Comparison of ENCODE assay signal across 23 cellular contexts in the genomic region with DNA sequence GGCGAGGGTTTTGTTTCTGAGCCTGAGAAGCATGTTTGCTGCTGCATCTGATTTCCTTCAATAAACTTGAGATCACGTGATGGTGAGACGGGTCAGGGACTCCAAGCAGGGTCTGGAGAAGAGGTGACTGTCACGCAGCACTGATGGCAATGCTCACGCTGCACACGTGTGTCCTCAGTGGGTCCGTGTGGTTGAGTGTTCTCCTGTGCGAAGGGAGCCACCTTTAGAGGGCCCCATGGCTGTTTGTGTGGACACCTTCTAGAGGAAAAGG.
DNase-seq lines count a peak whose midpoint lies in the region; ATAC-seq and TF ChIP-seq lines count a peak whose summit lies in the region.
"Had no signal": no experiment of that assay in that cellular context is flagged by ENCODE, and none has a peak within 500 bp of the region (broad histone marks: within the 10 kb centered on the region; RNA-seq: fewer than 3 reads in every experiment).

No MANE protein-coding gene starts in this region.

- peaks cover 6% of the 10 kb centered on the region for H3K4me1 Mint-ChIP-seq in stimulated activated naive CD8-positive, alpha-beta T cell treated with anti-CD3 and anti-CD28 coated beads, Interleukin-15, amount 100 ng/mL, for 72 hours
- H3K4me1 Mint-ChIP-seq in neural progenitor cell, result peaks cover 21% of the 10 kb centered on the region
- H3K4me1 Mint-ChIP-seq: IgD-negative memory B cell had no signal

- TF ChIP-seq CTCF in neural progenitor cell (IDR thresholded peaks at IDR 0.05), result no peak
- TF ChIP-seq CTCF in testis (IDR thresholded peaks at IDR 0.05), result no peak

- H3K27ac Mint-ChIP-seq in stimulated activated naive CD8-positive, alpha-beta T cell treated with anti-CD3 and anti-CD28 coated beads, Interleukin-15, amount 100 ng/mL, for 72 hours, result peak overlapping the region in 1 of 2 donors; percentile 43
- peak overlapping the region; percentile 42 for H3K27ac Mint-ChIP-seq in neural progenitor cell
- H3K27ac Mint-ChIP-seq: CD8-positive, alpha-beta T cell; IgD-negative memory B cell had no signal

- H3K4me3 Mint-ChIP-seq in stimulated activated naive CD8-positive, alpha-beta T cell treated with anti-CD3 and anti-CD28 coated beads, Interleukin-15, amount 100 ng/mL, for 72 hours, result no peak overlapping the region
- no peak overlapping the region for H3K4me3 Mint-ChIP-seq in neural progenitor cell
- H3K4me3 Mint-ChIP-seq: CD8-positive, alpha-beta T cell; IgD-negative memory B cell had no signal

- no peak overlapping the region for H3K27ac ChIP-seq in neural progenitor cell
- no peak overlapping the region for H3K27ac ChIP-seq in testis
- H3K27ac ChIP-seq: 22Rv1 had no signal

- H2AFZ ChIP-seq in neural progenitor cell (replicated peaks), result no peak overlapping the region

- no peak overlapping the region for H3K4me2 ChIP-seq in neural progenitor cell

- H3K36me3 Mint-ChIP-seq in neural progenitor cell, result no peaks in the 10 kb centered on the region
- H3K36me3 Mint-ChIP-seq: CD8-positive, alpha-beta T cell; IgD-negative memory B cell had no signal

- intact Hi-C loops in testis (cut with DNase I; ENCODE audit: low total_unique reads), result no loop called here

- H3K27me3 Mint-ChIP-seq in stimulated activated naive CD8-positive, alpha-beta T cell treated with anti-CD3 and anti-CD28 coated beads, Interleukin-15, amount 100 ng/mL, for 72 hours, result peaks cover 18% of the 10 kb centered on the region
- peaks cover 6% of the 10 kb centered on the region for H3K27me3 Mint-ChIP-seq in neural progenitor cell (ENCODE audit: insufficient read depth, low read depth)

- no peaks in the 10 kb centered on the region for H4K20me1 ChIP-seq in neural progenitor cell (ENCODE audit: low read depth)

- H3K4me3 ChIP-seq in neural progenitor cell (no peak overlapping the region), testis (no peak overlapping the region)
- H3K4me3 ChIP-seq: MG63 had no signal

- peak; percentile 8 for ATAC-seq in stimulated activated naive CD8-positive, alpha-beta T cell treated with anti-CD3 and anti-CD28 coated beads, Interleukin-15, amount 100 ng/mL, for 72 hours
- ATAC-seq in stimulated activated naive CD8-positive, alpha-beta T cell treated with anti-CD3 and anti-CD28 coated beads, Interleukin-15, Interleukin-2, amounts not matched to agents 100 U/mL and 50 U/mL, for 24 hours, result no peak
- ATAC-seq: CD8-positive, alpha-beta T cell; PC-3 had no signal

- H3K4me1 ChIP-seq in neural progenitor cell (peaks cover 8% of the 10 kb centered on the region), testis (no peaks in the 10 kb centered on the region)

- no peaks in the 10 kb centered on the region for H3K9me3 ChIP-seq in neural progenitor cell (ENCODE audit: low read depth)
- H3K9me3 ChIP-seq in testis, result no peaks in the 10 kb centered on the region
- H3K9me3 ChIP-seq: MG63 had no signal

- WGBS in testis, 2 donors, result 89 to 94% methylated on average over 5 to 8 of the region's 8 CpGs

- H3K27me3 ChIP-seq in neural progenitor cell (no peaks in the 10 kb centered on the region), testis (no peaks in the 10 kb centered on the region)
- H3K27me3 ChIP-seq: MG63 had no signal

- no peak overlapping the region for H3K9ac ChIP-seq in neural progenitor cell

- H3F3A ChIP-seq in neural progenitor cell (ENCODE audit: low read depth), result no peaks in the 10 kb centered on the region

- TF ChIP-seq POLR2A in testis (IDR thresholded peaks at IDR 0.05), result no peak

- H3K79me2 ChIP-seq in neural progenitor cell (ENCODE audit: low read depth), result no peaks in the 10 kb centered on the region

- H3K36me3 ChIP-seq in neural progenitor cell, result no peaks in the 10 kb centered on the region
- H3K36me3 ChIP-seq in testis (ENCODE audit: low read depth, missing control alignments), result no peaks in the 10 kb centered on the region
- H3K36me3 ChIP-seq: MG63 had no signal

- DNase-seq in activated CD4-positive, CD25-positive, alpha-beta regulatory T cell treated with anti-CD3 and anti-CD28 coated beads, Interleukin-2, amount 50 U/mL, for 72 hours, result peak; percentile 15
- no peak for DNase-seq in activated CD4-positive, CD25-positive, alpha-beta regulatory T cell (lab: John Stamatoyannopoulos, UW)
- no peak for DNase-seq in stimulated activated naive CD8-positive, alpha-beta T cell treated with anti-CD3 and anti-CD28 coated beads, Interleukin-15, amount 100 ng/mL, for 72 hours
- no peak for DNase-seq in stimulated activated naive CD8-positive, alpha-beta T cell treated with anti-CD3 and anti-CD28 coated beads, Interleukin-15, Interleukin-2, amounts not matched to agents 100 U/mL and 50 U/mL, for 24 hours
- DNase-seq in neural progenitor cell (ENCODE audit: low spot score) (no peak), testis (peak; percentile 4), globus pallidus (ENCODE audit: low spot score) (no peak), DMS153 treated with DMSO at 0.1 percent for 48 hours (lab: John Stamatoyannopoulos, UW; ENCODE audit: unreplicated experiment) (no peak)
- DNase-seq: C1 segment of cervical spinal cord, DMS153, GOT3, Kasumi-1, MG63, NCI-H1048, NCI-H1417 treated with DMSO at 0.1 percent for 48 hours, NCI-H187, NCI-H446, NCI-H526, PC-3, SHP77 had no signal

- H3K9me3 Mint-ChIP-seq in stimulated activated naive CD8-positive, alpha-beta T cell treated with anti-CD3 and anti-CD28 coated beads, Interleukin-15, amount 100 ng/mL, for 72 hours, result no peaks in the 10 kb centered on the region
- H3K9me3 Mint-ChIP-seq in neural progenitor cell, result no peaks in the 10 kb centered on the region
- H3K9me3 Mint-ChIP-seq: CD8-positive, alpha-beta T cell; IgD-negative memory B cell had no signal

Comparison
In these comparisons a context has a peak if more than half of its experiments do, and no peak if none do; other contexts are left out.
1. DNase-seq: peak in activated CD4-positive, CD25-positive, alpha-beta regulatory T cell treated with anti-CD3 and anti-CD28 coated beads, Interleukin-2, amount 50 U/mL, for 72 hours (single experiment) and testis (single experiment); none in activated CD4-positive, CD25-positive, alpha-beta regulatory T cell (0 of 4), stimulated activated naive CD8-positive, alpha-beta T cell treated with anti-CD3 and anti-CD28 coated beads, Interleukin-15, amount 100 ng/mL, for 72 hours (0 of 2), stimulated activated naive CD8-positive, alpha-beta T cell treated with anti-CD3 and anti-CD28 coated beads, Interleukin-15, Interleukin-2, amounts not matched to agents 100 U/mL and 50 U/mL, for 24 hours (single experiment), neural progenitor cell (single experiment), globus pallidus (single experiment) and DMS153 treated with DMSO at 0.1 percent for 48 hours (single experiment).